Comparison of ENCODE assay signal across 8 cellular contexts in the genomic region with DNA sequence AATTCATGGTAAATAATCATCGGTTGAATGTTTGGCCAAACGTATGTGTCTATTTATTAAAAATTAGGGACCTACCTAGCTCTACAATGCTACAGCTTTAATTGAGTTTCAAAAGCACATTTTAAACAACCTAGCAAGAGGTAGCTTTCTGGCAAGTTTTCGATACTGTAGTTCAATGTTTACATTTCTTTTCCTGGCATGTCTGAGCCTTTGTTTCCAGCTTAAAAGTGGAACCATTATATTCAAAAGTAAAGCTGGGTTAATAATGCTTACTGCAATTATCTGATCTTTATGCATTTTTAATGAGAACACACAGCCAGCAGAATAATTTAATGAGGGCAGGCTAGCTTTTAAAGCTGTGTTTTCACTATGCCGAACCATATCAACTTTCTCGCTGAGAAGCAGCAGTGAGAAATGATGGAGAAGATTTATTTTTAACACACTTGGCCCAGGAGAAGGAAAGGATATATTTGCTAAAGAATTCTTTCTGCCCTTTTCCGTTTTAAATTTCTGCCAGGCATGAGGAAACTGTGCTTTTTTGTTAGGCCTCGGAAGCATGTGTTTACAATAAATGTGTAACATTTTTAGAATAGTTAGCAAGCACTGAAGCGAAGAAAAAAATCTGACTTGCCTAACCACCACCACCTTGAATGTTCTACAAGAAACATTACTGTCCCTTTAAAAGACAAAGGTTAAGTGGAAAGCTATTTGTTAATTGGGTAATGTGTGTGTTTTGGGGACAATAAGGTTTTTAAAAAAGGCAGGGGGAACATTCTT. TPM values are rescaled to one million over a fixed set of nuclear protein-coding genes. Genes with fewer than 3 reads are reported as not detected.
DNase-seq lines count a peak whose midpoint lies in the region; ATAC-seq and TF ChIP-seq lines count a peak whose summit lies in the region.

No MANE protein-coding gene starts in this region.

- intact Hi-C loops in A673 (cut with micrococcal nuclease; ENCODE audit: unreplicated experiment) (loop anchor here (5.0 kb wide), 2 partner anchors 96 to 119 kb away; no protein-coding TSS in a partner anchor), stomach (cut with DNase I; ENCODE audit: low total_unique reads) (no loop called here)

- H3K4me1 Mint-ChIP-seq in activated CD8-positive, alpha-beta T cell treated with anti-CD3 and anti-CD28 coated beads, Interleukin-2, amount 10 ng/mL, durations not matched to agents 7 days and 5 days (ENCODE audit: low read depth) = peaks cover 55% of the 10 kb centered on the region

- peak overlapping the region; percentile 72 for H3K27ac ChIP-seq in A673 (ENCODE audit: low read depth, low read length, poor library complexity, severe bottlenecking)
- H3K27ac ChIP-seq in stomach = peak overlapping the region in 4 of 5 donors; percentile 90 to 95 (median 94)

- TF ChIP-seq CTCF in A673 (conservative IDR thresholded peaks at IDR 0.05; ENCODE audit: low read depth, low read length) = no peak
- no peak for TF ChIP-seq CTCF in stomach (IDR thresholded peaks at IDR 0.05)

- DNase-seq in A673 (ENCODE audit: low spot score) = peak; percentile 65
- DNase-seq in activated CD8-positive, alpha-beta T cell treated with anti-CD3 and anti-CD28 coated beads, Interleukin-2, amount 10 ng/mL, durations not matched to agents 7 days and 5 days = no peak
- peak; percentile 51 for DNase-seq in inferior parietal cortex (ENCODE audit: extremely low spot score)
- DNase-seq in stomach = no peak
- no peak for DNase-seq in stimulated activated CD4-positive, alpha-beta T cell treated with anti-CD3 and anti-CD28 coated beads, Interleukin-12 subunit alpha, Interleukin-12 subunit beta, amount 100 ng/mL, for 4 hours

- peak; percentile 3 for ATAC-seq in GM21447 (IDR thresholded peaks at IDR 0.05; ENCODE audit: unreplicated experiment)
- no peak for ATAC-seq in activated CD8-positive, alpha-beta T cell treated with anti-CD3 and anti-CD28 coated beads, Interleukin-2, amount 10 ng/mL, durations not matched to agents 7 days and 5 days
- ATAC-seq in GM18502 (IDR thresholded peaks at IDR 0.05; ENCODE audit: poor library complexity, unreplicated experiment) = no peak
- ATAC-seq in GM19023 (IDR thresholded peaks at IDR 0.05; ENCODE audit: unreplicated experiment) = no peak

- H3K27ac Mint-ChIP-seq in activated CD8-positive, alpha-beta T cell treated with anti-CD3 and anti-CD28 coated beads, Interleukin-2, amount 10 ng/mL, durations not matched to agents 7 days and 5 days = peak overlapping the region; percentile 79

- peak overlapping the region; percentile 83 for H3K4me3 Mint-ChIP-seq in activated CD8-positive, alpha-beta T cell treated with anti-CD3 and anti-CD28 coated beads, Interleukin-2, amount 10 ng/mL, durations not matched to agents 7 days and 5 days

- no peaks in the 10 kb centered on the region for H3K9me3 Mint-ChIP-seq in activated CD8-positive, alpha-beta T cell treated with anti-CD3 and anti-CD28 coated beads, Interleukin-2, amount 10 ng/mL, durations not matched to agents 7 days and 5 days (ENCODE audit: insufficient read depth)

- H3K27me3 ChIP-seq in A673 (replicated peaks; ENCODE audit: insufficient read depth, low read depth, low read length, poor library complexity) = no peaks in the 10 kb centered on the region
- no peaks in the 10 kb centered on the region for H3K27me3 ChIP-seq in stomach

- no peak for TF ChIP-seq EP300 in stomach (IDR thresholded peaks at IDR 0.05)

- H3K36me3 Mint-ChIP-seq in activated CD8-positive, alpha-beta T cell treated with anti-CD3 and anti-CD28 coated beads, Interleukin-2, amount 10 ng/mL, durations not matched to agents 7 days and 5 days (ENCODE audit: low read depth) = peaks cover 4% of the 10 kb centered on the region

- H3K27me3 Mint-ChIP-seq in activated CD8-positive, alpha-beta T cell treated with anti-CD3 and anti-CD28 coated beads, Interleukin-2, amount 10 ng/mL, durations not matched to agents 7 days and 5 days (ENCODE audit: low read depth) = no peaks in the 10 kb centered on the region

- no peak for TF ChIP-seq POLR2A in stomach (IDR thresholded peaks at IDR 0.05)

- no TSS peak for BruUV-seq in A673 (replicated peaks; lab: Mats Ljungman, UMichigan)

- H3K4me1 ChIP-seq in A673 (ENCODE audit: insufficient read depth, low read length, poor library complexity, severe bottlenecking) (peaks cover 35% of the 10 kb centered on the region), stomach (peaks cover 40 to 52% (median 46%) of the 10 kb centered on the region in 4 donors)

- CTCF ChIA-PET in A673 (lab: Charles Lee) = no interaction called here
- CTCF ChIA-PET in activated CD8-positive, alpha-beta T cell treated with anti-CD3 and anti-CD28 coated beads, Interleukin-2, amount 10 ng/mL, durations not matched to agents 7 days and 5 days (lab: Charles Lee) = interaction anchor here (0.8 to 5.0 kb wide), 15 partner anchors 8 to 1547 kb away, joined by 3 to 38 read pairs (median 5); no protein-coding TSS in a partner anchor

- POLR2A ChIA-PET in A673 (lab: Charles Lee; ENCODE audit: low non-redundant PET) = no interaction called here
- POLR2A ChIA-PET in activated CD8-positive, alpha-beta T cell treated with anti-CD3 and anti-CD28 coated beads, Interleukin-2, amount 10 ng/mL, durations not matched to agents 7 days and 5 days (lab: Charles Lee) = interaction anchor here (0.8 to 6.0 kb wide), 6 partner anchors 9 to 210 kb away, joined by 3 to 39 read pairs (median 4); a partner anchor contains a TSS

- 0 to 1% (median 1%) methylated on average over 8 of the region's 8 CpGs for WGBS in stomach, 5 donors

- H3K4me3 ChIP-seq in A673 (ENCODE audit: low read depth, low read length, poor library complexity, severe bottlenecking) (peak overlapping the region; percentile 62), stomach (peak overlapping the region; percentile 53 to 64 (median 60))

- H3K9me3 ChIP-seq in A673 (ENCODE audit: low read depth, low read length, poor library complexity, severe bottlenecking) (no peaks in the 10 kb centered on the region), stomach (no peaks in the 10 kb centered on the region)

- H3K36me3 ChIP-seq in A673 (ENCODE audit: insufficient read depth, low read length, poor library complexity, severe bottlenecking) = no peaks in the 10 kb centered on the region
- no peaks in the 10 kb centered on the region for H3K36me3 ChIP-seq in stomach

RNA-seq across cellular contexts. Expression of a gene that starts 1.0 kb away (rescaled TPM):
- total RNA-seq in A673 (2021) (12.0 TPM in 2 replicates), stomach (10 to 100 TPM; 23.9 to 74.5 (median 50.0) TPM)
- total RNA-seq in activated CD8-positive, alpha-beta T cell treated with anti-CD3 and anti-CD28 coated beads, Interleukin-2, amount 10 ng/mL, durations not matched to agents 7 days and 5 days = 10 to 100 TPM; 11.6 to 12.3 TPM
- polyA plus RNA-seq in stomach = 10 to 100 TPM in 2 of 3 donors, 1 to 10 TPM in 1; 8.3 to 17.6 (median 15.9) TPM

Comparison
In these comparisons a context has a peak if more than half of its experiments do, and no peak if none do; other contexts are left out.
1. DNase-seq: peak in A673 (single experiment) and inferior parietal cortex (single experiment); none in activated CD8-positive, alpha-beta T cell treated with anti-CD3 and anti-CD28 coated beads, Interleukin-2, amount 10 ng/mL, durations not matched to agents 7 days and 5 days (single experiment), stomach (single experiment) and stimulated activated CD4-positive, alpha-beta T cell treated with anti-CD3 and anti-CD28 coated beads, Interleukin-12 subunit alpha, Interleukin-12 subunit beta, amount 100 ng/mL, for 4 hours (single experiment).